1 cellular context compared by ENCODE assay signal in the genomic region with DNA sequence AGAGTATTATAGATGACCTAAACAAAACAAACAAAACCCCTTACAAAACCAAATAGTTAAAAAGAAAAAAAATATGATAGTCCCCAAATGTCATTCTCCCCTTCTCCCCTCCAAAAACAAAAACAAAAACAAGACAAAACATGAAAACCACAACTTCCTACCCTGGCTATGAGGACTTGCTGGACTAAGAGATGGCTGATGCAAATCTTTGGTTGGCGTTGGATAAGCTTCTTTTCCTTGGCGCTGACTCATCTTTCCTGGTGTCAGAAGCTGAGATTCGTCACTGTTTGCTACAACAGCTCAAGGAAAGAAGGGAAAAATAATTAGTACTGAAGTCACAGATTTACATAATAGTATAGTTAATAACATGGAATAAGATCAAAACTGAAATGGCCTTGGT.
A peak's percentile ranks its signal among the peaks of the same experiment; 100 is the strongest.
TF ChIP-seq lines count a peak whose summit lies in the region.

No MANE protein-coding gene starts in this region.

TF ChIP-seq in K562, 482 proteins besides CTCF, POLR2A, EP300 and RAD21 (continued from another document):
- TF ChIP-seq, protein P1, sequence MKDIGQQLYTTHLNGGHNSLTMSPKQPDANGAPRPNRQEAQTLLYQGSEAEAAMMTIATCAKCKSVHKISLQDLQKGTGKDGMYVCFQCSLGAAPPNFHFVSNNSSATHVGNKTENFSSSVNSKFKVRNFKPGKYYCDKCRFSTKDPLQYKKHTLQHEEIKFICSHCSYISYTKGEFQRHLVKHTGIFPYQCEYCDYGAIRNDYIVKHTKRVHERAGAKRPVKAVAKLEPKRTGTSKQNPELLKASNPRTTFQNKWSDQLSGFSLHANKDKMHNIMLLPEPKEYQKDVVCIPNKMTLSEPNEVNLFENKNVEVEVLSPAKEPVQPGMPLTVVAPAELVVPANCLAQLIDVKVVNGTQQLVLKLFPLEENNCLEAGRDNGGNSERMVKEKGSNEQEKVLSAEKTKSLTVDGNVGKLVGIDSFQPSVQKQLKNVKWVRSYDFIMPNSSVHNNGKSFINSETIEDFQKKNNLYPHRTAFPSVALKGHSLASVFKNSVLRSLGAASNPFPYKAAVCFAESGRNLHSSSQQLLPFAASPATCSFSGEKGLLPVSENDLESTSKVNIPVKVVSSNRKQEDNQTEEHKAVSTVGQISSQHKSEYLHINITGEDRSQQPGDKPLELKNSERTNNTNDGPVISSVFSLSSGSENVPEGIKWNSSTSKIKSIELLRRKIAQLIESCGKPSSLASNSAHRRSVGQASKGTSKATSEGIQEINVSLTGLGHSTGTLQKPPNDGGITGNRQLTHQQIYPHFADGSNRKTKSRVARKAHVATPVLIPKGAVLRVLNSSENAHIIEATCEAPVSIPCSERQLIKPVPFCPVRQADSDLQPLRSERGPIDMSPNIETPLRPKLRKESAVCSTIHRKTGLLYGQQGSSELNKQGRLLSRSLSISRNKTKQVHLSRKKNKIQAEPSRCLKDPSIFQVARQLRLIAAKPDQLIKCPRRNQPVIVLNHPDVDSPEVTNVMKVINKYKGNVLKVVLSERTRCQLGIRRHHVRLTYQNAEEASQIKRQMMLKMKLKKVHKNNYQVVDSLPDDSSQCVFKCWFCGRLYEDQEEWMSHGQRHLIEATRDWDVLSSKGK (CRISPR knock-in tag; IDR thresholded peaks at IDR 0.05) = no peak
- no peak for TF ChIP-seq ZNF174 (CRISPR knock-in tag; IDR thresholded peaks at IDR 0.05)
- no peak for TF ChIP-seq L3MBTL2 (IDR thresholded peaks at IDR 0.05)
- TF ChIP-seq HDAC3 (IDR thresholded peaks at IDR 0.05; ENCODE audit: borderline replicate concordance, partially characterized antibody) = no peak
- TF ChIP-seq ZNF778 (CRISPR knock-in tag; IDR thresholded peaks at IDR 0.05) = no peak
- peak; percentile 32; the same call in 1 of the 2 replicates for TF ChIP-seq DPF2 (IDR thresholded peaks at IDR 0.05)
- no peak for TF ChIP-seq NONO (IDR thresholded peaks at IDR 0.05; ENCODE audit: low read depth in 2 of 2, low read length in 1 of 2)
- TF ChIP-seq RBM17 (IDR thresholded peaks at IDR 0.05; ENCODE audit: borderline replicate concordance, low read depth, low read length) = no peak
- 0 out of 2 replicates have a peak, but pooled peaks have one; percentile 26 for TF ChIP-seq EP400 (IDR thresholded peaks at IDR 0.05)
- no peak for TF ChIP-seq ELF1 (tag; IDR thresholded peaks at IDR 0.05)
- TF ChIP-seq CBX3 (IDR thresholded peaks at IDR 0.05; ENCODE audit: borderline replicate concordance in 1 of 2, low read length in 2 of 2) = no peak
- TF ChIP-seq YY1 (IDR thresholded peaks at IDR 0.05; ENCODE audit: borderline replicate concordance in 1 of 3, control insufficient read depth in 1 of 3, extremely low read depth in 1 of 3, insufficient read depth in 3 of 3, insufficient read length in 1 of 3, insufficient replicate concordance in 2 of 3, low read depth in 1 of 3, low read length in 2 of 3) = no peak
- TF ChIP-seq PTBP1 (IDR thresholded peaks at IDR 0.05; ENCODE audit: low read depth, low read length) = no peak
- 0 out of 2 replicates have a peak, but pooled peaks have one; percentile 15 for TF ChIP-seq CEBPG (CRISPR knock-in tag; IDR thresholded peaks at IDR 0.05)
- 0 out of 4 replicates have a peak, but pooled peaks of 1 of the 2 experiments have one; percentile 37 for TF ChIP-seq CEBPG (tag; conservative IDR thresholded peaks at IDR 0.05 in 1 of 2, IDR thresholded peaks at IDR 0.05 in 1 of 2)
- TF ChIP-seq KLF1 (tag; IDR thresholded peaks at IDR 0.05) = no peak
- peak; percentile 32; the same call in 1 of the 2 replicates for TF ChIP-seq NCOR1 (IDR thresholded peaks at IDR 0.05)
- TF ChIP-seq GTF2E2 (tag; IDR thresholded peaks at IDR 0.05) = no peak
- TF ChIP-seq ZEB2 (IDR thresholded peaks at IDR 0.05) = no peak
- peak; percentile 49; the same call in 1 of the 2 replicates for TF ChIP-seq MAFK (IDR thresholded peaks at IDR 0.05; ENCODE audit: low read length)
- TF ChIP-seq, protein P2, sequence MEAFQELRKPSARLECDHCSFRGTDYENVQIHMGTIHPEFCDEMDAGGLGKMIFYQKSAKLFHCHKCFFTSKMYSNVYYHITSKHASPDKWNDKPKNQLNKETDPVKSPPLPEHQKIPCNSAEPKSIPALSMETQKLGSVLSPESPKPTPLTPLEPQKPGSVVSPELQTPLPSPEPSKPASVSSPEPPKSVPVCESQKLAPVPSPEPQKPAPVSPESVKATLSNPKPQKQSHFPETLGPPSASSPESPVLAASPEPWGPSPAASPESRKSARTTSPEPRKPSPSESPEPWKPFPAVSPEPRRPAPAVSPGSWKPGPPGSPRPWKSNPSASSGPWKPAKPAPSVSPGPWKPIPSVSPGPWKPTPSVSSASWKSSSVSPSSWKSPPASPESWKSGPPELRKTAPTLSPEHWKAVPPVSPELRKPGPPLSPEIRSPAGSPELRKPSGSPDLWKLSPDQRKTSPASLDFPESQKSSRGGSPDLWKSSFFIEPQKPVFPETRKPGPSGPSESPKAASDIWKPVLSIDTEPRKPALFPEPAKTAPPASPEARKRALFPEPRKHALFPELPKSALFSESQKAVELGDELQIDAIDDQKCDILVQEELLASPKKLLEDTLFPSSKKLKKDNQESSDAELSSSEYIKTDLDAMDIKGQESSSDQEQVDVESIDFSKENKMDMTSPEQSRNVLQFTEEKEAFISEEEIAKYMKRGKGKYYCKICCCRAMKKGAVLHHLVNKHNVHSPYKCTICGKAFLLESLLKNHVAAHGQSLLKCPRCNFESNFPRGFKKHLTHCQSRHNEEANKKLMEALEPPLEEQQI (IDR thresholded peaks at IDR 0.05) = no peak
